16 cellular contexts compared by ENCODE assay signal in genomic region chr3:135444058-135444457, GRCh38.
DNase-seq lines count a peak whose midpoint lies in the region; ATAC-seq and TF ChIP-seq lines count a peak whose summit lies in the region.
"Had no signal": no experiment of that assay in that cellular context is flagged by ENCODE, and none has a peak within 500 bp of the region (broad histone marks: within the 10 kb centered on the region; RNA-seq: fewer than 3 reads in every experiment).

No MANE protein-coding gene starts in this region.

- no peaks in the 10 kb centered on the region for H3K27me3 ChIP-seq in BLaER1 treated with 17β-estradiol and CSF1 and Interleukin-3, amounts not matched to agents 10 nM and 100 nM

- no peaks in the 10 kb centered on the region for H3K27me3 Mint-ChIP-seq in activated B cell treated with CpG ODN at 0.5 μM for 24 hours
- no peaks in the 10 kb centered on the region for H3K27me3 Mint-ChIP-seq in stimulated activated memory B cell treated with anti-CD40 and anti-IgM and Interleukin-4, amounts not matched to agents 10 μg/mL and 1 μg/mL and 100 μg/mL, for 72 hours
- H3K27me3 Mint-ChIP-seq: CD4-positive, alpha-beta memory T cell had no signal

- H3K4me1 ChIP-seq in BLaER1 treated with 17β-estradiol and CSF1 and Interleukin-3, amounts not matched to agents 10 nM and 100 nM, result peaks cover 2 to 68% (median 49%) of the 10 kb centered on the region in 10 experiments; a peak in 18 of 20 replicates
- H3K4me1 ChIP-seq: BE2C had no signal

- H3K27ac ChIP-seq in BLaER1 treated with 17β-estradiol and CSF1 and Interleukin-3, amounts not matched to agents 10 nM and 100 nM, result peak overlapping the region in 3 of 11 experiments; percentile 11 to 65 (median 45); a peak in 5 of 22 replicates

- H3K36me3 Mint-ChIP-seq in activated B cell treated with CpG ODN at 0.5 μM for 24 hours (ENCODE audit: low read depth), result no peaks in the 10 kb centered on the region
- no peaks in the 10 kb centered on the region for H3K36me3 Mint-ChIP-seq in stimulated activated memory B cell treated with anti-CD40 and anti-IgM and Interleukin-4, amounts not matched to agents 10 μg/mL and 1 μg/mL and 100 μg/mL, for 72 hours
- H3K36me3 Mint-ChIP-seq: CD14-positive monocyte; CD4-positive, alpha-beta memory T cell had no signal

- H3K27ac Mint-ChIP-seq in activated B cell treated with CpG ODN at 0.5 μM for 24 hours, result no peak overlapping the region
- peak overlapping the region; percentile 22 for H3K27ac Mint-ChIP-seq in stimulated activated memory B cell treated with anti-CD40 and anti-IgM and Interleukin-4, amounts not matched to agents 10 μg/mL and 1 μg/mL and 100 μg/mL, for 72 hours
- H3K27ac Mint-ChIP-seq: CD14-positive monocyte; CD4-positive, alpha-beta memory T cell; GM23338 had no signal

- H3K4me1 Mint-ChIP-seq in activated B cell treated with CpG ODN at 0.5 μM for 24 hours, result peaks cover 21% of the 10 kb centered on the region
- H3K4me1 Mint-ChIP-seq in stimulated activated memory B cell treated with anti-CD40 and anti-IgM and Interleukin-4, amounts not matched to agents 10 μg/mL and 1 μg/mL and 100 μg/mL, for 72 hours, result peaks cover 8% of the 10 kb centered on the region
- H3K4me1 Mint-ChIP-seq: CD4-positive, alpha-beta memory T cell had no signal

- H3K9me3 ChIP-seq in BLaER1 treated with 17β-estradiol and CSF1 and Interleukin-3, amounts not matched to agents 10 nM and 100 nM (replicated peaks in 1 of 11), result peaks cover 0 to 8% (median 0%) of the 10 kb centered on the region in 11 experiments; a peak in 3 of 22 replicates
- H3K9me3 ChIP-seq: BE2C had no signal

- DNase-seq in NAMALWA (ENCODE audit: low spot score) (peak; percentile 4), activated B cell treated with CpG ODN at 0.5 μM for 24 hours (no peak)
- DNase-seq in activated naive CD4-positive, alpha-beta T cell (lab: John Stamatoyannopoulos, UW), result no peak
- DNase-seq: BE2C; CD4-positive, alpha-beta memory T cell; DMS153; DMS79; GF-D8; HCEC 1CT had no signal

- peak overlapping the region in 10 of 11 experiments; percentile 31 to 82 (median 72); a peak in 19 of 22 replicates for H3K4me2 ChIP-seq in BLaER1 treated with 17β-estradiol and CSF1 and Interleukin-3, amounts not matched to agents 10 nM and 100 nM
- H3K4me2 ChIP-seq: GM23338 had no signal

- H4K20me1 ChIP-seq in BLaER1 treated with 17β-estradiol and CSF1 and Interleukin-3, amounts not matched to agents 10 nM and 100 nM, result no peaks in the 10 kb centered on the region

- no peak for TF ChIP-seq CTCF in activated B cell treated with CpG ODN at 0.5 μM for 24 hours (IDR thresholded peaks at IDR 0.05)

- POLR2A ChIA-PET in activated B cell treated with CpG ODN at 0.5 μM for 24 hours (lab: Charles Lee), result no interaction called here

- H3K9me3 Mint-ChIP-seq in activated B cell treated with CpG ODN at 0.5 μM for 24 hours, result peaks cover 2% of the 10 kb centered on the region
- no peaks in the 10 kb centered on the region for H3K9me3 Mint-ChIP-seq in stimulated activated memory B cell treated with anti-CD40 and anti-IgM and Interleukin-4, amounts not matched to agents 10 μg/mL and 1 μg/mL and 100 μg/mL, for 72 hours
- H3K9me3 Mint-ChIP-seq: GM23338 had no signal

- intact Hi-C loops in activated B cell treated with CpG ODN at 0.5 μM for 24 hours (cut with micrococcal nuclease), result loop anchor here (10.0 kb wide), 1 partner anchor 589 kb away; no protein-coding TSS in a partner anchor

- no peak overlapping the region for H3K4me3 ChIP-seq in BLaER1 treated with 17β-estradiol and CSF1 and Interleukin-3, amounts not matched to agents 10 nM and 100 nM
- H3K4me3 ChIP-seq: GM23338 had no signal

- H3K4me3 Mint-ChIP-seq in activated B cell treated with CpG ODN at 0.5 μM for 24 hours, result peak overlapping the region; percentile 53
- peak overlapping the region; percentile 43 for H3K4me3 Mint-ChIP-seq in stimulated activated memory B cell treated with anti-CD40 and anti-IgM and Interleukin-4, amounts not matched to agents 10 μg/mL and 1 μg/mL and 100 μg/mL, for 72 hours
- H3K4me3 Mint-ChIP-seq: CD14-positive monocyte; CD4-positive, alpha-beta memory T cell; GM23338 had no signal

- CTCF ChIA-PET in activated B cell treated with CpG ODN at 0.5 μM for 24 hours (lab: Charles Lee), result no interaction called here

- H3K36me3 ChIP-seq in BLaER1 treated with 17β-estradiol and CSF1 and Interleukin-3, amounts not matched to agents 10 nM and 100 nM, result no peaks in the 10 kb centered on the region
- H3K36me3 ChIP-seq: BE2C had no signal

- H3K9ac ChIP-seq in BLaER1 treated with 17β-estradiol and CSF1 and Interleukin-3, amounts not matched to agents 10 nM and 100 nM, result peak overlapping the region in 1 of 11 experiments; percentile 15; a peak in 1 of 22 replicates

- ATAC-seq in activated B cell treated with CpG ODN at 0.5 μM for 24 hours (ENCODE audit: low read depth) (peak; percentile 75), HG02759 (IDR thresholded peaks at IDR 0.05; ENCODE audit: unreplicated experiment) (no peak), HG03342 (IDR thresholded peaks at IDR 0.05; ENCODE audit: unreplicated experiment) (no peak)
- ATAC-seq in stimulated activated memory B cell treated with anti-CD40 and anti-IgM and Interleukin-4, amounts not matched to agents 10 μg/mL and 1 μg/mL and 100 μg/mL, for 72 hours, result peak; percentile 55
- ATAC-seq: GM23338, HepG2 had no signal

Comparison
In these comparisons a context has a peak if more than half of its experiments do, and no peak if none do; other contexts are left out.
1. ATAC-seq: peak in activated B cell treated with CpG ODN at 0.5 μM for 24 hours (single experiment) and stimulated activated memory B cell treated with anti-CD40 and anti-IgM and Interleukin-4, amounts not matched to agents 10 μg/mL and 1 μg/mL and 100 μg/mL, for 72 hours (single experiment); none in HG02759 (single experiment) and HG03342 (single experiment).